Comparison of ENCODE assay signal across 1 cellular context in genomic region chr12:25811656-25812126, GRCh38.
TF ChIP-seq lines count a peak whose summit lies in the region.

No MANE protein-coding gene starts in this region.

TF ChIP-seq in HepG2, 621 proteins besides CTCF, POLR2A, EP300 and RAD21 (continued from another document):
- TF ChIP-seq ZNF318 (CRISPR knock-in tag; IDR thresholded peaks at IDR 0.05) (no peak), MYPOP (CRISPR knock-in tag; IDR thresholded peaks at IDR 0.05) (no peak), MIER2 (CRISPR knock-in tag; IDR thresholded peaks at IDR 0.05) (no peak), ZNF138 (CRISPR knock-in tag; IDR thresholded peaks at IDR 0.05; ENCODE audit: low read depth) (no peak), CEBPG (CRISPR knock-in tag; IDR thresholded peaks at IDR 0.05) (no peak), ZNF800 (CRISPR knock-in tag; IDR thresholded peaks at IDR 0.05) (no peak), NR0B2 (CRISPR knock-in tag; IDR thresholded peaks at IDR 0.05) (no peak), PPARG (CRISPR knock-in tag; conservative IDR thresholded peaks at IDR 0.05) (no peak), ZNF577 (CRISPR knock-in tag; IDR thresholded peaks at IDR 0.05; ENCODE audit: borderline replicate concordance, low read depth) (no peak), PREB (CRISPR knock-in tag; IDR thresholded peaks at IDR 0.05) (no peak), RORA (CRISPR knock-in tag; IDR thresholded peaks at IDR 0.05) (no peak)
TF ChIP-seq in HepG2: peak in this region for 0.
